1 cellular context compared by ENCODE assay signal in the genomic region with DNA sequence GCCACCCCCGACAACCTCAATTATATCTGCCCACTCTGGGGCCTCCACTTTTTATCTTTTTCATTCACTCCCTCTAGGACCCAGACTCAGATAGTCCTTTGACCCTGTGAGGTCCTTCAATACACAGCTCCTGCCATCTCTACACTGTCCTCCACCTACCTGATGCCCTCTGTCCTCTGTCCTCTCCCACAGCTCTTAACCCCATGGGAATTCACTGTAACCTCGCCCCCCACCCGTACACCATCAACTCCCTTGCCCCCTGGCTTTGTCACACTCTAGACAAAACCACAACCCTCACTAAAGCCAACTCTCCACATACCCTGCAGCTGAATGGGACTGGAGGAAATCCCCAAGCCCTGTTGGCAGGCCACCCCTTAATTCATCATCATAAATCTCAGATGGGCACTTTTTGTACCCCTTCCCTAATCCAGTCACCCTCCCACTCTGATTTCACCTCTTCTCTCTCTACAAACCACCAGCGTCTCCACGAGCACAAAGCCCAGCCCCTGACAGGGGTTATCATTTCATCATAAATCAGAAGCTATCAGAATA.
TF ChIP-seq lines count a peak whose summit lies in the region.

No MANE protein-coding gene starts in this region.

TF ChIP-seq in H1, 55 proteins besides CTCF, POLR2A, EP300 and RAD21:
- TF ChIP-seq BRCA1 (IDR thresholded peaks at IDR 0.05; ENCODE audit: low read depth, low read length) (no peak), USF2 (IDR thresholded peaks at IDR 0.05; ENCODE audit: low read length) (no peak), HDAC2 (IDR thresholded peaks at IDR 0.05; ENCODE audit: borderline replicate concordance in 1 of 2, low read depth in 2 of 2, low read length in 2 of 2) (no peak), SIX5 (IDR thresholded peaks at IDR 0.05; ENCODE audit: low read depth, low read length) (no peak), CREB1 (IDR thresholded peaks at IDR 0.05) (no peak), SAP30 (IDR thresholded peaks at IDR 0.05; ENCODE audit: insufficient read depth, insufficient replicate concordance, low read length) (no peak), SIN3A (conservative IDR thresholded peaks at IDR 0.05 in 1 of 2, IDR thresholded peaks at IDR 0.05 in 1 of 2; ENCODE audit: low read depth in 1 of 2, low read length in 2 of 2) (no peak), JUN (IDR thresholded peaks at IDR 0.05; ENCODE audit: low read depth, low read length) (no peak), SP1 (IDR thresholded peaks at IDR 0.05; ENCODE audit: low read depth, low read length) (no peak), SIRT6 (IDR thresholded peaks at IDR 0.05; ENCODE audit: low read length) (no peak), GABPA (IDR thresholded peaks at IDR 0.05; ENCODE audit: borderline replicate concordance, insufficient read depth, low read length) (no peak), GTF2F1 (IDR thresholded peaks at IDR 0.05; ENCODE audit: borderline replicate concordance, low read depth, low read length) (no peak), POU5F1 (IDR thresholded peaks at IDR 0.05; ENCODE audit: low read depth, low read length) (no peak), BCL11A (IDR thresholded peaks at IDR 0.05; ENCODE audit: low read depth in 2 of 2, low read length in 2 of 2) (no peak), TEAD4 (IDR thresholded peaks at IDR 0.05; ENCODE audit: low read depth, low read length) (no peak), RNF2 (IDR thresholded peaks at IDR 0.05; ENCODE audit: borderline replicate concordance, low read depth, low read length, missing control alignments, poor library complexity, severe bottlenecking) (no peak), SRF (IDR thresholded peaks at IDR 0.05; ENCODE audit: low read depth, low read length) (no peak)
- TF ChIP-seq, protein P1, sequence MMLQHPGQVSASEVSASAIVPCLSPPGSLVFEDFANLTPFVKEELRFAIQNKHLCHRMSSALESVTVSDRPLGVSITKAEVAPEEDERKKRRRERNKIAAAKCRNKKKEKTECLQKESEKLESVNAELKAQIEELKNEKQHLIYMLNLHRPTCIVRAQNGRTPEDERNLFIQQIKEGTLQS (IDR thresholded peaks at IDR 0.05; ENCODE audit: insufficient read depth, low read depth, low read length) = no peak
